Comparison of ENCODE assay signal across 19 cellular contexts in genomic region chr12:115920395-115921183, GRCh38.
"Had no signal": no experiment of that assay in that cellular context is flagged by ENCODE, and none has a peak within 500 bp of the region (broad histone marks: within the 10 kb centered on the region; RNA-seq: fewer than 3 reads in every experiment).

No MANE protein-coding gene starts in this region.

- H3K4me1 ChIP-seq: colonic mucosa, gastrocnemius medialis, psoas muscle had no signal

- H3K27me3 ChIP-seq: right lobe of liver had no signal

- H3K9me3 ChIP-seq: colonic mucosa, gastrocnemius medialis, right lobe of liver had no signal

- DNase-seq: activated CD4-positive, alpha-beta T cell treated with anti-CD3 and anti-CD28 coated beads, Interleukin-2, amount 50 U/mL, for 1 hour; activated gamma-delta T cell treated with Interleukin-2 at 50 U/mL for 16 hours; activated naive CD8-positive, alpha-beta T cell treated with anti-CD3 and anti-CD28 coated beads, Interleukin-2, amount 10 ng/mL, durations not matched to agents 7 days and 5 days; colonic mucosa; effector CD4-positive, alpha-beta T cell; esophagus squamous epithelium; gastrocnemius medialis; heart left ventricle; immature natural killer cell; left cardiac atrium; lower lobe of right lung; psoas muscle; right lobe of liver; stimulated activated CD4-positive, alpha-beta T cell treated with anti-CD3 and anti-CD28 coated beads, Interleukin-1b, Interleukin-23, amount 100 ng/mL, for 48 hours; stomach; T-cell; T-helper 9 cell had no signal

- ATAC-seq: activated CD4-positive, CD25-positive, alpha-beta regulatory T cell treated with anti-CD3 and anti-CD28 coated beads, Interleukin-2, amount 50 U/mL, for 24 hours; gastrocnemius medialis; heart left ventricle; left cardiac atrium; lower lobe of right lung; psoas muscle; right lobe of liver; T-cell had no signal

- H3K36me3 ChIP-seq: ascending aorta, colonic mucosa, esophagus squamous epithelium, gastrocnemius medialis, heart left ventricle, lower lobe of right lung, right lobe of liver, stomach had no signal

- H3K27ac ChIP-seq: ascending aorta, colonic mucosa, esophagus squamous epithelium, gastrocnemius medialis, heart left ventricle, lower lobe of right lung, psoas muscle, right lobe of liver, stomach had no signal

- H3K4me3 ChIP-seq: ascending aorta, colonic mucosa, esophagus squamous epithelium, gastrocnemius medialis, heart left ventricle, lower lobe of right lung, psoas muscle, right lobe of liver, stomach had no signal
